12 cellular contexts compared by ENCODE assay signal in genomic region chr5:154788212-154788611, GRCh38. TPM values are rescaled to one million over a fixed set of nuclear protein-coding genes. Genes with fewer than 3 reads are reported as not detected.
DNase-seq lines count a peak whose midpoint lies in the region; ATAC-seq and TF ChIP-seq lines count a peak whose summit lies in the region.
"Had no signal": no experiment of that assay in that cellular context is flagged by ENCODE, and none has a peak within 500 bp of the region (broad histone marks: within the 10 kb centered on the region; RNA-seq: fewer than 3 reads in every experiment).

No MANE protein-coding gene starts in this region.

- H3K27me3 ChIP-seq in A673 (replicated peaks; ENCODE audit: insufficient read depth, low read depth, low read length, poor library complexity): no peaks in the 10 kb centered on the region
- H3K27me3 ChIP-seq in CD8-positive, alpha-beta memory T cell (ENCODE audit: insufficient read depth, low read length, poor library complexity, severe bottlenecking): no peaks in the 10 kb centered on the region

- BruUV-seq in A673 (replicated peaks; lab: Mats Ljungman, UMichigan): no TSS peak

- H3K9me3 ChIP-seq in A673 (ENCODE audit: low read depth, low read length, poor library complexity, severe bottlenecking): no peaks in the 10 kb centered on the region
- H3K9me3 ChIP-seq in CD8-positive, alpha-beta memory T cell (ENCODE audit: low read length): no peaks in the 10 kb centered on the region

- H3K36me3 Mint-ChIP-seq in CD8-positive, alpha-beta memory T cell: peaks cover 0 to 36% (median 5%) of the 10 kb centered on the region in 3 donors
- peaks cover 46% of the 10 kb centered on the region for H3K36me3 Mint-ChIP-seq in activated T-helper 17 cell treated with anti-CD3 and anti-CD28 coated beads, Interleukin-2, amount 50 U/mL, for 72 hours (ENCODE audit: low read depth)
- peaks cover 17% of the 10 kb centered on the region for H3K36me3 Mint-ChIP-seq in mesothelial cell of epicardium

- peak overlapping the region in 5 of 7 donors; percentile 0 to 66 (median 39) for H3K4me3 Mint-ChIP-seq in CD8-positive, alpha-beta memory T cell
- H3K4me3 Mint-ChIP-seq in activated T-helper 17 cell treated with anti-CD3 and anti-CD28 coated beads, Interleukin-2, amount 50 U/mL, for 72 hours: no peak overlapping the region
- H3K4me3 Mint-ChIP-seq in mesothelial cell of epicardium: no peak overlapping the region

- TF ChIP-seq CTCF in A673 (conservative IDR thresholded peaks at IDR 0.05; ENCODE audit: low read depth, low read length): no peak
- TF ChIP-seq CTCF in mesothelial cell of epicardium (IDR thresholded peaks at IDR 0.05; ENCODE audit: unreplicated experiment): no peak

- peaks cover 26% of the 10 kb centered on the region for H3K36me3 ChIP-seq in A673 (ENCODE audit: insufficient read depth, low read length, poor library complexity, severe bottlenecking)
- H3K36me3 ChIP-seq in CD8-positive, alpha-beta memory T cell (ENCODE audit: insufficient read depth, low read length): peaks cover 11% of the 10 kb centered on the region

- no peaks in the 10 kb centered on the region for H3K4me1 ChIP-seq in A673 (ENCODE audit: insufficient read depth, low read length, poor library complexity, severe bottlenecking)
- peaks cover 52% of the 10 kb centered on the region for H3K4me1 ChIP-seq in CD8-positive, alpha-beta memory T cell (ENCODE audit: insufficient read depth, low read length)

- DNase-seq in A673 (ENCODE audit: low spot score) (no peak), mesothelial cell of epicardium (ENCODE audit: low spot score in 2 of 2, unreplicated experiment in 2 of 2) (no peak), DMS 273 (lab: John Stamatoyannopoulos, UW; ENCODE audit: unreplicated experiment) (no peak), AG08396 (ENCODE audit: low spot score) (no peak)
- no peak for DNase-seq in CD8-positive, alpha-beta memory T cell
- DNase-seq: activated CD4-positive, alpha-beta T cell treated with anti-CD3 and anti-CD28 coated beads, Interleukin-2, amount 50 U/mL, for 1 hour; dermis blood vessel endothelial cell; GOT3; stimulated activated CD4-positive, alpha-beta T cell treated with anti-CD3 and anti-CD28 coated beads, Interleukin-4, amount 100 ng/mL, for 24 hours had no signal

- H3K27me3 Mint-ChIP-seq in CD8-positive, alpha-beta memory T cell: no peaks in the 10 kb centered on the region
- H3K27me3 Mint-ChIP-seq in activated T-helper 17 cell treated with anti-CD3 and anti-CD28 coated beads, Interleukin-2, amount 50 U/mL, for 72 hours: no peaks in the 10 kb centered on the region
- H3K27me3 Mint-ChIP-seq in mesothelial cell of epicardium (ENCODE audit: low read depth): no peaks in the 10 kb centered on the region

- no peaks in the 10 kb centered on the region for H3K9me3 Mint-ChIP-seq in CD8-positive, alpha-beta memory T cell
- no peaks in the 10 kb centered on the region for H3K9me3 Mint-ChIP-seq in activated T-helper 17 cell treated with anti-CD3 and anti-CD28 coated beads, Interleukin-2, amount 50 U/mL, for 72 hours
- H3K9me3 Mint-ChIP-seq in mesothelial cell of epicardium: no peaks in the 10 kb centered on the region

- H3K4me1 Mint-ChIP-seq in CD8-positive, alpha-beta memory T cell: peaks cover 53 to 64% (median 57%) of the 10 kb centered on the region in 3 donors
- peaks cover 29% of the 10 kb centered on the region for H3K4me1 Mint-ChIP-seq in activated T-helper 17 cell treated with anti-CD3 and anti-CD28 coated beads, Interleukin-2, amount 50 U/mL, for 72 hours
- peaks cover 25% of the 10 kb centered on the region for H3K4me1 Mint-ChIP-seq in mesothelial cell of epicardium

- intact Hi-C loops in A673 (cut with micrococcal nuclease; ENCODE audit: unreplicated experiment): no loop called here

- H3K27ac Mint-ChIP-seq in CD8-positive, alpha-beta memory T cell: peak overlapping the region; percentile 35 to 93 (median 86)
- peak overlapping the region; percentile 86 for H3K27ac Mint-ChIP-seq in activated T-helper 17 cell treated with anti-CD3 and anti-CD28 coated beads, Interleukin-2, amount 50 U/mL, for 72 hours
- H3K27ac Mint-ChIP-seq in mesothelial cell of epicardium: peak overlapping the region; percentile 74

- POLR2A ChIA-PET in A673 (lab: Charles Lee; ENCODE audit: low non-redundant PET): no interaction called here
- POLR2A ChIA-PET in CD8-positive, alpha-beta memory T cell (lab: Charles Lee): interaction anchor here (0.6 to 0.7 kb wide), 2 partner anchors 15 to 59 kb away, joined by 4 to 5 read pairs; no protein-coding TSS in a partner anchor

- H3K27ac ChIP-seq in A673 (ENCODE audit: low read depth, low read length, poor library complexity, severe bottlenecking): peak overlapping the region; percentile 55
- no peak overlapping the region for H3K27ac ChIP-seq in CD8-positive, alpha-beta memory T cell (ENCODE audit: low read depth, low read length)

- CTCF ChIA-PET in A673 (lab: Charles Lee): no interaction called here
- CTCF ChIA-PET in CD8-positive, alpha-beta memory T cell (lab: Charles Lee): no interaction called here

- no peak overlapping the region for H3K4me3 ChIP-seq in A673 (ENCODE audit: low read depth, low read length, poor library complexity, severe bottlenecking)
- no peak overlapping the region for H3K4me3 ChIP-seq in CD8-positive, alpha-beta memory T cell (ENCODE audit: low read length)

- no peak for ATAC-seq in activated T-helper 17 cell treated with anti-CD3 and anti-CD28 coated beads, Interleukin-2, amount 50 U/mL, for 72 hours (replicated peaks)
- no peak for ATAC-seq in HG03432 (IDR thresholded peaks at IDR 0.05; ENCODE audit: unreplicated experiment)
- no peak for ATAC-seq in GM18867 (IDR thresholded peaks at IDR 0.05; ENCODE audit: unreplicated experiment)

RNA-seq across cellular contexts. Expression of gene LARP1, which starts 33.0 kb away (rescaled TPM):
- total RNA-seq in A673 (2021) (257 and 269 TPM in 2 replicates), mesothelial cell of epicardium (245 to 249 TPM (median 245 TPM) in 3 replicates)
- total RNA-seq in CD8-positive, alpha-beta memory T cell: 100 to 1,000 TPM; 329 to 344 TPM
- 28.4 TPM for polyA plus RNA-seq in CD8-positive, alpha-beta memory T cell
- 100 to 1,000 TPM; 121 to 242 TPM for total RNA-seq in activated T-helper 17 cell treated with anti-CD3 and anti-CD28 coated beads, Interleukin-2, amount 50 U/mL, for 72 hours

Comparison
In these comparisons a context has a peak if more than half of its experiments do, and no peak if none do; other contexts are left out.
1. H3K4me3 Mint-ChIP-seq: peak in CD8-positive, alpha-beta memory T cell (5 of 7); none in activated T-helper 17 cell treated with anti-CD3 and anti-CD28 coated beads, Interleukin-2, amount 50 U/mL, for 72 hours (single experiment) and mesothelial cell of epicardium (single experiment).
2. Peak in every context shown above with its lines, with median percentiles within 50 percentile points of each other: H3K27ac Mint-ChIP-seq.